8 cellular contexts compared by ENCODE assay signal in genomic region chr7:2518737-2519118, GRCh38. TPM values are rescaled to one million over a fixed set of nuclear protein-coding genes. Genes with fewer than 3 reads are reported as not detected.
DNase-seq lines count a peak whose midpoint lies in the region; ATAC-seq, FAIRE-seq and TF ChIP-seq lines count a peak whose summit lies in the region.

No MANE protein-coding gene starts in this region.

- TF ChIP-seq EP300 in SK-N-SH (IDR thresholded peaks at IDR 0.05; ENCODE audit: borderline replicate concordance in 1 of 2, low read depth in 1 of 2, low read length in 1 of 2) (no peak), stomach (IDR thresholded peaks at IDR 0.05) (no peak)

- H3K9me3 Mint-ChIP-seq in activated T-helper 2 cell treated with anti-CD3 and anti-CD28 coated beads, Interferon-gamma antibody, Interleukin-2, Interleukin-4, amounts not matched to agents 10 μg/mL and 5 μg/mL and 100 μg/mL, durations not matched to agents 14 hours and 24 hours and 36 hours, result no peaks in the 10 kb centered on the region

- H4K20me1 ChIP-seq in SK-N-SH (ENCODE audit: insufficient read depth) (peaks cover 10% of the 10 kb centered on the region; the same call in 1 of the 2 replicates), keratinocyte (ENCODE audit: control insufficient read depth, extremely low read depth, insufficient read depth, low read length) (peaks cover 3% of the 10 kb centered on the region)

- no peak for TF ChIP-seq RAD21 in SK-N-SH (IDR thresholded peaks at IDR 0.05; ENCODE audit: low read length)

- H3K9ac ChIP-seq in SK-N-SH (no peak overlapping the region), keratinocyte (ENCODE audit: control insufficient read depth, extremely low read depth, insufficient read depth, low read length) (peak overlapping the region; percentile 37)

- TF ChIP-seq CTCF in SK-N-SH (IDR thresholded peaks at IDR 0.05) (no peak), keratinocyte (optimal IDR thresholded peaks at IDR 0.05 in 1 of 3, IDR thresholded peaks at IDR 0.05 in 1 of 3, conservative IDR thresholded peaks at IDR 0.05 in 1 of 3; ENCODE audit: extremely low read depth in 1 of 3, insufficient read depth in 2 of 3, low read length in 3 of 3) (no peak), stomach (IDR thresholded peaks at IDR 0.05) (no peak)

- peaks cover 3% of the 10 kb centered on the region for H3K9me1 ChIP-seq in keratinocyte (ENCODE audit: control insufficient read depth, extremely low read depth, insufficient read depth, low read length)

- no peaks in the 10 kb centered on the region for H3K9me2 ChIP-seq in SK-N-SH

- DNase-seq in SK-N-SH, result no peak
- DNase-seq in activated T-helper 2 cell treated with anti-CD3 and anti-CD28 coated beads, Interferon-gamma antibody, Interleukin-2, Interleukin-4, amounts not matched to agents 10 μg/mL and 5 μg/mL and 100 μg/mL, durations not matched to agents 14 hours and 24 hours and 36 hours (ENCODE audit: low spot score), result no peak
- no peak for DNase-seq in keratinocyte (ENCODE audit: low read depth, low spot score)
- DNase-seq in stomach, result no peak
- DNase-seq in NCI-H2171 treated with DMSO at 0.1 percent for 48 hours (lab: John Stamatoyannopoulos, UW), result no peak

- H2AFZ ChIP-seq in SK-N-SH (ENCODE audit: low read depth) (no peak overlapping the region), keratinocyte (ENCODE audit: control insufficient read depth, low read length) (no peak overlapping the region)

- POLR2A ChIA-PET in SK-N-SH (lab: Yijun Ruan, JAX), result no interaction called here

- H3K36me3 ChIP-seq in SK-N-SH (replicated peaks in 1 of 2; ENCODE audit: control insufficient read depth in 1 of 2, insufficient read depth in 2 of 2, low read length in 1 of 2) (no peaks in the 10 kb centered on the region), keratinocyte (ENCODE audit: control insufficient read depth in 2 of 2, extremely low read depth in 1 of 2, insufficient read depth in 2 of 2, low read length in 2 of 2) (no peaks in the 10 kb centered on the region), stomach (no peaks in the 10 kb centered on the region)

- dilution Hi-C loops in keratinocyte (cut with MboI; ENCODE audit: extremely low pct_ligation_motif_present, low sequenced_read_pairs), result no loop called here

- TF ChIP-seq POLR2A in stomach (IDR thresholded peaks at IDR 0.05), result no peak

- peak overlapping the region; percentile 69 for H3K4me3 Mint-ChIP-seq in activated T-helper 2 cell treated with anti-CD3 and anti-CD28 coated beads, Interferon-gamma antibody, Interleukin-2, Interleukin-4, amounts not matched to agents 10 μg/mL and 5 μg/mL and 100 μg/mL, durations not matched to agents 14 hours and 24 hours and 36 hours (ENCODE audit: low read depth)

- peaks cover 27% of the 10 kb centered on the region for H3K4me1 Mint-ChIP-seq in activated T-helper 2 cell treated with anti-CD3 and anti-CD28 coated beads, Interferon-gamma antibody, Interleukin-2, Interleukin-4, amounts not matched to agents 10 μg/mL and 5 μg/mL and 100 μg/mL, durations not matched to agents 14 hours and 24 hours and 36 hours (ENCODE audit: low read depth)

- intact Hi-C loops in activated T-helper 2 cell treated with anti-CD3 and anti-CD28 coated beads, Interferon-gamma antibody, Interleukin-2, Interleukin-4, amounts not matched to agents 10 μg/mL and 5 μg/mL and 100 μg/mL, durations not matched to agents 14 hours and 24 hours and 36 hours (cut with micrococcal nuclease), result loop anchor here (1.0 kb wide), 1 partner anchor 41 kb away; no protein-coding TSS in a partner anchor
- intact Hi-C loops in stomach (cut with DNase I; ENCODE audit: low total_unique reads), result no loop called here

- peaks cover 55 to 81% of the 10 kb centered on the region in 2 experiments; a peak in 3 of 4 replicates for H3K4me1 ChIP-seq in SK-N-SH (ENCODE audit: control insufficient read depth in 1 of 2, insufficient read depth in 2 of 2, low read depth in 1 of 2, low read length in 1 of 2)
- peaks cover 45% of the 10 kb centered on the region for H3K4me1 ChIP-seq in keratinocyte (ENCODE audit: control insufficient read depth, extremely low read depth, insufficient read depth, low read length)
- H3K4me1 ChIP-seq in stomach, result peaks cover 49 to 58% (median 51%) of the 10 kb centered on the region in 4 donors

- H3K79me2 ChIP-seq in SK-N-SH (ENCODE audit: insufficient read depth) (peaks cover 38% of the 10 kb centered on the region), keratinocyte (ENCODE audit: control insufficient read depth, insufficient read depth, low read length) (peaks cover 20% of the 10 kb centered on the region)

- H3K27me3 Mint-ChIP-seq in activated T-helper 2 cell treated with anti-CD3 and anti-CD28 coated beads, Interferon-gamma antibody, Interleukin-2, Interleukin-4, amounts not matched to agents 10 μg/mL and 5 μg/mL and 100 μg/mL, durations not matched to agents 14 hours and 24 hours and 36 hours (ENCODE audit: low read depth), result peaks cover 3% of the 10 kb centered on the region

- H3F3A ChIP-seq in SK-N-SH (replicated peaks; ENCODE audit: insufficient read depth), result peaks cover 17% of the 10 kb centered on the region

- H3K4me2 ChIP-seq in SK-N-SH, result peak overlapping the region; percentile 93
- H3K4me2 ChIP-seq in keratinocyte (ENCODE audit: control insufficient read depth, extremely low read depth, insufficient read depth, low read depth, low read length), result peak overlapping the region; percentile 77

- no peak overlapping the region for H3K27ac Mint-ChIP-seq in activated T-helper 2 cell treated with anti-CD3 and anti-CD28 coated beads, Interferon-gamma antibody, Interleukin-2, Interleukin-4, amounts not matched to agents 10 μg/mL and 5 μg/mL and 100 μg/mL, durations not matched to agents 14 hours and 24 hours and 36 hours

- FAIRE-seq in keratinocyte (lab: Jason Lieb, UNC), result no peak

- H3K4me3 ChIP-seq in SK-N-SH (ENCODE audit: low read depth in 2 of 2, low read length in 1 of 2) (no peak overlapping the region), keratinocyte (ENCODE audit: control insufficient read depth in 2 of 3, extremely low read depth in 1 of 3, insufficient read depth in 2 of 3, low read depth in 1 of 3, low read length in 3 of 3) (peak overlapping the region in 1 of 3 experiments; percentile 60), stomach (peak overlapping the region; percentile 57 to 78 (median 64))

- H3K9me3 ChIP-seq in SK-N-SH (no peaks in the 10 kb centered on the region), keratinocyte (ENCODE audit: control insufficient read depth, low read depth, low read length) (no peaks in the 10 kb centered on the region), stomach (no peaks in the 10 kb centered on the region)

- WGBS in SK-N-SH (ENCODE audit: low lambda C conversion rate), result 91% methylated on average over 39 of the region's 41 CpGs
- WGBS in stomach, 5 donors, result 6 to 69% (median 18%) methylated on average over 5 to 41 of the region's 41 CpGs

- CTCF ChIA-PET in SK-N-SH (lab: Yijun Ruan, JAX), result no interaction called here

- H3K36me3 Mint-ChIP-seq in activated T-helper 2 cell treated with anti-CD3 and anti-CD28 coated beads, Interferon-gamma antibody, Interleukin-2, Interleukin-4, amounts not matched to agents 10 μg/mL and 5 μg/mL and 100 μg/mL, durations not matched to agents 14 hours and 24 hours and 36 hours (ENCODE audit: low read depth), result peaks cover 6% of the 10 kb centered on the region

- H3K27ac ChIP-seq in SK-N-SH (ENCODE audit: low read depth in 2 of 2, low read length in 1 of 2) (no peak overlapping the region), keratinocyte (ENCODE audit: control insufficient read depth, insufficient read depth, low read length) (no peak overlapping the region), stomach (peak overlapping the region in 4 of 5 donors; percentile 44 to 92 (median 66))

- ATAC-seq in SK-N-SH treated with all-trans-retinoic acid at 6 μM for 48 hours, result no peak
- no peak for ATAC-seq in GM21619 (IDR thresholded peaks at IDR 0.05; ENCODE audit: unreplicated experiment)
- no peak for ATAC-seq in HG02870 (IDR thresholded peaks at IDR 0.05; ENCODE audit: unreplicated experiment)

- no peaks in the 10 kb centered on the region for H3K27me3 ChIP-seq in SK-N-SH (ENCODE audit: insufficient read depth)
- H3K27me3 ChIP-seq in keratinocyte (ENCODE audit: control insufficient read depth, extremely low read depth, insufficient read depth, low read length), result peaks cover 3% of the 10 kb centered on the region
- H3K27me3 ChIP-seq in stomach, result peaks cover 0 to 49% (median 8%) of the 10 kb centered on the region in 3 donors

RNA-seq across cellular contexts. Expression of gene LFNG, which starts 0.8 kb away (rescaled TPM):
- polyA plus RNA-seq in SK-N-SH (2012; rRNA removed) (7.6 and 9.4 TPM in 2 replicates), keratinocyte (17.7 to 21.1 TPM (median 20.8 TPM) in 3 replicates), stomach (10 to 100 TPM; 11.8 to 15.4 (median 14.1) TPM)
- 3.5 and 5.9 TPM in 2 replicates for polyA plus RNA-seq in SK-N-SH (2012; cell fraction: cytosol; rRNA removed)
- 13.3 and 14.4 TPM in 2 replicates for polyA plus RNA-seq in SK-N-SH (2012; cell fraction: nucleus; rRNA removed)
- 41.0 and 45.6 TPM in 2 replicates for total RNA-seq in activated T-helper 2 cell treated with anti-CD3 and anti-CD28 coated beads, Interferon-gamma antibody, Interleukin-2, Interleukin-4, amounts not matched to agents 10 μg/mL and 5 μg/mL and 100 μg/mL, durations not matched to agents 14 hours and 24 hours and 36 hours
- 2.1 TPM for polyA plus RNA-seq in keratinocyte (2011; ENCODE audit: low read depth)
- polyA plus RNA-seq in keratinocyte (2011; cell fraction: cytosol; rRNA removed), result 7.5 and 18.4 TPM in 2 replicates
- 24.0 and 32.4 TPM in 2 replicates for polyA plus RNA-seq in keratinocyte (2011; cell fraction: nucleus; rRNA removed)
- 9.3 and 26.0 TPM in 2 replicates for polyA plus RNA-seq in keratinocyte (2012; ENCODE audit: low replicate concordance)
- polyA minus RNA-seq in keratinocyte, result 13.9 to 24.5 TPM (median 14.2 TPM) in 3 replicates
- polyA minus RNA-seq in keratinocyte (2011; cell fraction: cytosol; rRNA and poly(A)+ RNA removed), result 40.9 TPM
- 27.8 and 29.3 TPM in 2 replicates for polyA minus RNA-seq in keratinocyte (2011; cell fraction: nucleus; rRNA and poly(A)+ RNA removed)
- total RNA-seq in stomach, result 100 to 1,000 TPM in 1 of 5 donors, 10 to 100 TPM in 3, 1 to 10 TPM in 1; 8.0 to 103 (median 36.2) TPM

RNA-seq across cellular contexts. Expression of gene BRAT1, which starts 36.6 kb away (rescaled TPM):
- polyA plus RNA-seq in SK-N-SH (2012; rRNA removed) (34.1 and 36.2 TPM in 2 replicates), keratinocyte (6.4 to 12.6 TPM (median 10.0 TPM) in 3 replicates), stomach (10 to 100 TPM; 23.5 to 25.2 (median 23.5) TPM)
- 8.3 and 16.1 TPM in 2 replicates for polyA plus RNA-seq in SK-N-SH (2012; cell fraction: cytosol; rRNA removed)
- 154 and 256 TPM in 2 replicates for polyA plus RNA-seq in SK-N-SH (2012; cell fraction: nucleus; rRNA removed)
- 39.9 and 41.9 TPM in 2 replicates for total RNA-seq in activated T-helper 2 cell treated with anti-CD3 and anti-CD28 coated beads, Interferon-gamma antibody, Interleukin-2, Interleukin-4, amounts not matched to agents 10 μg/mL and 5 μg/mL and 100 μg/mL, durations not matched to agents 14 hours and 24 hours and 36 hours
- polyA plus RNA-seq in keratinocyte (2011; ENCODE audit: low read depth), result 2.5 TPM
- 4.4 and 12.9 TPM in 2 replicates for polyA plus RNA-seq in keratinocyte (2011; cell fraction: cytosol; rRNA removed)
- 22.6 and 32.9 TPM in 2 replicates for polyA plus RNA-seq in keratinocyte (2011; cell fraction: nucleus; rRNA removed)
- polyA plus RNA-seq in keratinocyte (2012; ENCODE audit: low replicate concordance), result 9.7 and 18.5 TPM in 2 replicates
- 5.1 to 12.8 TPM (median 8.4 TPM) in 3 replicates for polyA minus RNA-seq in keratinocyte
- 29.2 TPM for polyA minus RNA-seq in keratinocyte (2011; cell fraction: cytosol; rRNA and poly(A)+ RNA removed)
- polyA minus RNA-seq in keratinocyte (2011; cell fraction: nucleus; rRNA and poly(A)+ RNA removed), result 18.2 and 19.3 TPM in 2 replicates
- 100 to 1,000 TPM in 1 of 5 donors, 10 to 100 TPM in 4; 16.3 to 119 (median 35.7) TPM for total RNA-seq in stomach

RNA-seq across cellular contexts. Expression of gene IQCE, which starts 40.1 kb away (rescaled TPM):
- 14.4 and 15.1 TPM in 2 replicates for polyA plus RNA-seq in SK-N-SH (2012; rRNA removed)
- 11.2 and 12.8 TPM in 2 replicates for polyA plus RNA-seq in SK-N-SH (2012; cell fraction: cytosol; rRNA removed)
- polyA plus RNA-seq in SK-N-SH (2012; cell fraction: nucleus; rRNA removed), result 37.7 and 46.3 TPM in 2 replicates
- 9.4 and 12.3 TPM in 2 replicates for total RNA-seq in activated T-helper 2 cell treated with anti-CD3 and anti-CD28 coated beads, Interferon-gamma antibody, Interleukin-2, Interleukin-4, amounts not matched to agents 10 μg/mL and 5 μg/mL and 100 μg/mL, durations not matched to agents 14 hours and 24 hours and 36 hours
- polyA plus RNA-seq in keratinocyte, result 4.7 to 9.1 TPM (median 5.2 TPM) in 3 replicates
- polyA plus RNA-seq in keratinocyte (2011; ENCODE audit: low read depth), result 6.6 TPM
- polyA plus RNA-seq in keratinocyte (2011; cell fraction: cytosol; rRNA removed), result 6.5 and 10.3 TPM in 2 replicates
- polyA plus RNA-seq in keratinocyte (2011; cell fraction: nucleus; rRNA removed), result 15.0 and 18.3 TPM in 2 replicates
- polyA plus RNA-seq in keratinocyte (2012; ENCODE audit: low replicate concordance), result 2.2 and 10.8 TPM in 2 replicates
- polyA minus RNA-seq in keratinocyte, result 8.2 to 16.2 TPM (median 8.6 TPM) in 3 replicates
- 6.9 TPM for polyA minus RNA-seq in keratinocyte (2011; cell fraction: cytosol; rRNA and poly(A)+ RNA removed)
- polyA minus RNA-seq in keratinocyte (2011; cell fraction: nucleus; rRNA and poly(A)+ RNA removed), result 6.0 and 9.8 TPM in 2 replicates
- 100 to 1,000 TPM in 1 of 5 donors, 10 to 100 TPM in 3, 1 to 10 TPM in 1; 1.8 to 248 (median 49.1) TPM for total RNA-seq in stomach
- polyA plus RNA-seq in stomach, result 10 to 100 TPM in 1 of 3 donors, 1 to 10 TPM in 2; 3.0 to 10.5 (median 7.5) TPM

RNA-seq across cellular contexts. Expression of gene GRIFIN, which starts 42.5 kb away (rescaled TPM):
- polyA plus RNA-seq in SK-N-SH (2012; rRNA removed), result not detected in 2 replicates
- polyA plus RNA-seq in SK-N-SH (2012; cell fraction: cytosol; rRNA removed), result not detected in 2 replicates
- not detected in 2 replicates for polyA plus RNA-seq in SK-N-SH (2012; cell fraction: nucleus; rRNA removed)
- not detected in 2 replicates for total RNA-seq in activated T-helper 2 cell treated with anti-CD3 and anti-CD28 coated beads, Interferon-gamma antibody, Interleukin-2, Interleukin-4, amounts not matched to agents 10 μg/mL and 5 μg/mL and 100 μg/mL, durations not matched to agents 14 hours and 24 hours and 36 hours
- polyA plus RNA-seq in keratinocyte, result not detected in 3 replicates
- polyA plus RNA-seq in keratinocyte (2011; ENCODE audit: low read depth), result not detected
- polyA plus RNA-seq in keratinocyte (2011; cell fraction: cytosol; rRNA removed), result not detected in 2 replicates
- not detected in 2 replicates for polyA plus RNA-seq in keratinocyte (2011; cell fraction: nucleus; rRNA removed)
- not detected in 2 replicates for polyA plus RNA-seq in keratinocyte (2012; ENCODE audit: low replicate concordance)
- polyA minus RNA-seq in keratinocyte, result not detected in 3 replicates
- not detected for polyA minus RNA-seq in keratinocyte (2011; cell fraction: cytosol; rRNA and poly(A)+ RNA removed)
- not detected in 2 replicates for polyA minus RNA-seq in keratinocyte (2011; cell fraction: nucleus; rRNA and poly(A)+ RNA removed)
- total RNA-seq in stomach, result not detected
- not detected for polyA plus RNA-seq in stomach

Comparison
In these comparisons a context has a peak if more than half of its experiments do, and no peak if none do; other contexts are left out.
1. H3K27ac ChIP-seq: peak in stomach (4 of 5); none in SK-N-SH (0 of 2) and keratinocyte (single experiment).
2. H3K4me3 ChIP-seq: peak in stomach (4 of 4); none in SK-N-SH (0 of 2).